31 cellular contexts compared by ENCODE assay signal in genomic region chr6:51013376-51013775, GRCh38.
"Had no signal": no experiment of that assay in that cellular context is flagged by ENCODE, and none has a peak within 500 bp of the region (broad histone marks: within the 10 kb centered on the region; RNA-seq: fewer than 3 reads in every experiment).

No MANE protein-coding gene starts in this region.

- ATAC-seq: activated naive CD4-positive, alpha-beta T cell treated with anti-CD3 and anti-CD28 coated beads, Interleukin-2, amount 50 U/mL, for 72 hours; activated T-cell treated with anti-CD3 and anti-CD28 coated beads, Interleukin-2, amount 50 U/mL, for 72 hours; foreskin keratinocyte; gastrocnemius medialis; heart right ventricle; T-helper 17 cell had no signal

- H3K9me3 ChIP-seq: ascending aorta, breast epithelium, esophagus muscularis mucosa, gastrocnemius medialis had no signal

- H3K27ac ChIP-seq: ascending aorta, breast epithelium, cardiac muscle cell, coronary artery, dorsolateral prefrontal cortex, esophagus muscularis mucosa, foreskin keratinocyte, gastrocnemius medialis, heart right ventricle had no signal

- H3K27me3 ChIP-seq: ascending aorta, breast epithelium, cardiac muscle cell, esophagus muscularis mucosa, foreskin keratinocyte, gastrocnemius medialis, heart right ventricle had no signal

- DNase-seq: activated CD4-positive, alpha-beta memory T cell treated with anti-CD3 and anti-CD28 coated beads, Interleukin-2, amount 10 ng/mL, durations not matched to agents 7 days and 5 days; activated CD4-positive, alpha-beta T cell treated with anti-CD3 and anti-CD28 coated beads for 1 hour; activated CD4-positive, alpha-beta T cell treated with anti-CD3 and anti-CD28 coated beads for 4 hours; activated CD4-positive, alpha-beta T cell treated with anti-CD3 and anti-CD28 coated beads, Interleukin-2, amount 10 ng/mL, durations not matched to agents 7 days and 5 days; activated CD4-positive, alpha-beta T cell treated with anti-CD3 and anti-CD28 coated beads, Interleukin-2, amount 50 U/mL, for 4 hours; activated CD8-positive, alpha-beta memory T cell treated with anti-CD3 and anti-CD28 coated beads, Interleukin-2, amount 50 U/mL, for 48 hours; activated gamma-delta T cell; activated naive CD4-positive, alpha-beta T cell; activated naive CD4-positive, alpha-beta T cell treated with anti-CD3 and anti-CD28 coated beads, Interleukin-2, amount 10 ng/mL, durations not matched to agents 7 days and 5 days; activated naive CD8-positive, alpha-beta T cell treated with anti-CD3 and anti-CD28 coated beads, Interleukin-2, amount 10 ng/mL, durations not matched to agents 7 days and 5 days; activated T-cell treated with anti-CD3 and anti-CD28 coated beads for 4 hours; activated T-cell treated with anti-CD3 and anti-CD28 coated beads, Interleukin-2, amount 50 U/mL, for 24 hours; activated T-cell treated with anti-CD3 and anti-CD28 coated beads, Interleukin-2, amount 50 U/mL, for 72 hours; central memory CD4-positive, alpha-beta T cell; cerebellar nuclear complex; dorsolateral prefrontal cortex; effector memory CD4-positive, alpha-beta T cell; endodermal cell; erythroblast; foreskin keratinocyte; gastrocnemius medialis; heart right ventricle; T-helper 1 cell; T-helper 17 cell; T1000 had no signal

- H3K4me3 ChIP-seq: ascending aorta, breast epithelium, cardiac muscle cell, coronary artery, dorsolateral prefrontal cortex, esophagus muscularis mucosa, gastrocnemius medialis, heart right ventricle had no signal

- H3K4me1 ChIP-seq: ascending aorta, breast epithelium, esophagus muscularis mucosa, foreskin keratinocyte, gastrocnemius medialis, heart right ventricle had no signal

- H3K36me3 ChIP-seq: ascending aorta, breast epithelium, cardiac muscle cell, esophagus muscularis mucosa, gastrocnemius medialis, heart right ventricle had no signal
